In the genomic region with DNA sequence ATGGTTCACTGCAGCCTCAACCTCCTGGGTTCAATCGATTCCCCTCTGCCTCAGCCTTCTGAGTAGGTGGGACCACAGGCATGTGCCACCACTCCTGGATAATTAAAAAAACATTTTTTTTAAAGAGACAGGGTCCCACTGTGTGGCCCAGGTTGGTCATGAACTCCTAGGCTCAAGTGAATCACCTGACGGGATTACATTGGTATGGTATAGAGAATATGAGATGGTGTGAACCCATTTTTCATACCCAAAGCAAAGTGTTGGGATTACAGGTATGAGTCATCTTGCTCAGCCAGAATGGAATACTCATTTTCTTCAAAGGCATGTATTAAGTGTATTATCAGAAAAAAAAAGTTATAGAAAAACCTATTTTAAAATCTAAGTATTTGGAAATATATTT, we compare ENCODE assay signal across 18 cellular contexts.
DNase-seq lines count a peak whose midpoint lies in the region; ATAC-seq, FAIRE-seq and TF ChIP-seq lines count a peak whose summit lies in the region.
"Had no signal": no experiment of that assay in that cellular context is flagged by ENCODE, and none has a peak within 500 bp of the region (broad histone marks: within the 10 kb centered on the region; RNA-seq: fewer than 3 reads in every experiment).

No MANE protein-coding gene starts in this region.

- H3K27me3 ChIP-seq in IMR-90 (ENCODE audit: control insufficient read depth, insufficient read depth, low read length) (no peaks in the 10 kb centered on the region), K562 (ENCODE audit: control insufficient read depth in 2 of 2, insufficient read depth in 2 of 2, low read length in 2 of 2) (no peaks in the 10 kb centered on the region), uterus (no peaks in the 10 kb centered on the region), colonic mucosa (no peaks in the 10 kb centered on the region)
- H3K27me3 ChIP-seq: BLaER1 treated with 17β-estradiol and CSF1 and Interleukin-3, amounts not matched to agents 10 nM and 100 nM had no signal

- H3K9me3 ChIP-seq in IMR-90 (ENCODE audit: control insufficient read depth, insufficient read depth, low read length) (no peaks in the 10 kb centered on the region), K562 (replicated peaks; ENCODE audit: control insufficient read depth, insufficient read depth, low read depth, low read length) (no peaks in the 10 kb centered on the region), uterus (no peaks in the 10 kb centered on the region), colonic mucosa (no peaks in the 10 kb centered on the region)
- H3K9me3 ChIP-seq: BLaER1 treated with 17β-estradiol and CSF1 and Interleukin-3, amounts not matched to agents 10 nM and 100 nM; HAP-1 had no signal

- H3K9ac ChIP-seq in IMR-90 (ENCODE audit: low read depth, low read length) (no peak overlapping the region), K562 (ENCODE audit: insufficient read depth in 1 of 2, low read depth in 2 of 2, low read length in 2 of 2) (no peak overlapping the region), colonic mucosa (ENCODE audit: low read depth in 2 of 2, low read length in 2 of 2) (no peak overlapping the region)
- H3K9ac ChIP-seq: BLaER1 treated with 17β-estradiol and CSF1 and Interleukin-3, amounts not matched to agents 10 nM and 100 nM had no signal

- no CpG with 5 or more reads among the region's 2 CpGs for WGBS in IMR-90 (ENCODE audit: extremely low coverage in 2 of 2, insufficient read length in 1 of 2), 2 experiments
- WGBS in K562 (ENCODE audit: insufficient coverage, low coverage, missing lambda C conversion rate) = 80% methylated on average over 2 of the region's 2 CpGs

- no peak overlapping the region for H2AK9ac ChIP-seq in IMR-90 (replicated peaks; ENCODE audit: low read depth, low read length, poor library complexity)

- TF ChIP-seq EP300 in K562 (IDR thresholded peaks at IDR 0.05; ENCODE audit: low read length) = no peak

- no peak for TF ChIP-seq POLR2A in IMR-90 (IDR thresholded peaks at IDR 0.05; ENCODE audit: low read depth, low read length)
- TF ChIP-seq POLR2A in K562 (conservative IDR thresholded peaks at IDR 0.05) = no peak
- TF ChIP-seq POLR2A in uterus (IDR thresholded peaks at IDR 0.05) = no peak

- no peak for ATAC-seq in IMR-90 (ENCODE audit: low read depth)
- peak; percentile 61 for ATAC-seq in K562
- ATAC-seq in GM18520 (IDR thresholded peaks at IDR 0.05; ENCODE audit: unreplicated experiment) = no peak
- ATAC-seq: CD8-positive, alpha-beta T cell had no signal

- H3K27ac ChIP-seq in IMR-90 (ENCODE audit: insufficient read depth, low read length) (no peak overlapping the region), K562 (ENCODE audit: extremely low read depth, low read depth, low read length) (no peak overlapping the region), uterus (no peak overlapping the region), colonic mucosa (no peak overlapping the region)
- H3K27ac ChIP-seq: BLaER1 treated with 17β-estradiol and CSF1 and Interleukin-3, amounts not matched to agents 10 nM and 100 nM; HL-60 had no signal

- H3K56ac ChIP-seq in IMR-90 (ENCODE audit: extremely low read depth, insufficient read depth, low read length) = no peak overlapping the region

- H3K14ac ChIP-seq in IMR-90 (replicated peaks; ENCODE audit: low read depth, low read length) = no peak overlapping the region

- CTCF ChIA-PET in IMR-90 (lab: Yijun Ruan, JAX) = no interaction called here
- CTCF ChIA-PET in K562 (lab: Yijun Ruan, JAX; ENCODE audit: low intra/inter-chr PET ratio) = no interaction called here

- DNase-seq in ELR (ENCODE audit: low read depth) = peak; percentile 16
- peak; percentile 8 for DNase-seq in IMR-90
- no peak for DNase-seq in K562 (ENCODE audit: extremely low read depth in 1 of 4, low spot score in 3 of 4)
- DNase-seq in frontal cortex (ENCODE audit: low spot score in 2 of 2) = no peak
- DNase-seq in uterus = no peak
- no peak for DNase-seq in colonic mucosa
- DNase-seq: Calu3; CD8-positive, alpha-beta T cell; DMS79 treated with DMSO at 0.1 percent for 48 hours; EL; KBM-7 had no signal

- no peak overlapping the region for H4K5ac ChIP-seq in IMR-90 (ENCODE audit: low read depth, low read length)

- H3K9me1 ChIP-seq in IMR-90 (ENCODE audit: insufficient read depth, low read length) (no peaks in the 10 kb centered on the region), K562 (ENCODE audit: control insufficient read depth, insufficient read depth, low read length) (no peaks in the 10 kb centered on the region)

- H4K91ac ChIP-seq in IMR-90 (ENCODE audit: insufficient read depth, low read depth, low read length) = no peak overlapping the region

- POLR2A ChIA-PET in IMR-90 (lab: Charles Lee; ENCODE audit: unreplicated experiment) = no interaction called here
- POLR2A ChIA-PET in K562 (lab: Yijun Ruan, JAX) = no interaction called here

- FAIRE-seq in K562 (lab: Jason Lieb, UNC) = no peak
- FAIRE-seq in frontal cortex (lab: Jason Lieb, UNC) = peak; percentile 42
- FAIRE-seq: GM12892, GM18507, H1 had no signal

- H3K79me2 ChIP-seq in K562 (ENCODE audit: control insufficient read depth, insufficient read depth, low read length) = no peaks in the 10 kb centered on the region

- H3K4me3 ChIP-seq in IMR-90 (ENCODE audit: insufficient read depth, low read depth, low read length) (no peak overlapping the region), K562 (no peak overlapping the region), uterus (no peak overlapping the region), colonic mucosa (no peak overlapping the region)
- H3K4me3 ChIP-seq: BLaER1 treated with 17β-estradiol and CSF1 and Interleukin-3, amounts not matched to agents 10 nM and 100 nM; HAP-1 had no signal

- intact Hi-C loops in IMR-90 (cut with micrococcal nuclease) (no loop called here), K562 (cut with micrococcal nuclease) (no loop called here), uterus (cut with DNase I; ENCODE audit: low total_unique reads) (no loop called here), colonic mucosa (cut with DNase I) (no loop called here)

- no peak overlapping the region for H2BK120ac ChIP-seq in IMR-90 (ENCODE audit: low read depth, low read length)

- in situ Hi-C loops in IMR-90 (cut with MboI; ENCODE audit: low sequenced_read_pairs) = no loop called here
- in situ Hi-C loops in K562 (cut with MboI) = no loop called here

- H2BK5ac ChIP-seq in IMR-90 (ENCODE audit: low read depth, low read length, poor library complexity, severe bottlenecking) = no peak overlapping the region

- H3K18ac ChIP-seq in IMR-90 (ENCODE audit: low read depth, low read length) = no peak overlapping the region

- BruUV-seq in IMR-90 (replicated peaks; lab: Mats Ljungman, UMichigan) = no TSS peak
- no TSS peak for BruUV-seq in K562 (replicated peaks; lab: Mats Ljungman, UMichigan)

- H3K36me3 ChIP-seq in IMR-90 (ENCODE audit: control insufficient read depth, insufficient read depth, low read length) (peaks cover 2% of the 10 kb centered on the region; the same call in 1 of the 2 replicates), K562 (ENCODE audit: control insufficient read depth, insufficient read depth, low read length) (peaks cover 2% of the 10 kb centered on the region; the same call in 1 of the 3 replicates), uterus (no peaks in the 10 kb centered on the region), colonic mucosa (no peaks in the 10 kb centered on the region)
- H3K36me3 ChIP-seq: BLaER1 treated with 17β-estradiol and CSF1 and Interleukin-3, amounts not matched to agents 10 nM and 100 nM; HAP-1 had no signal

- TF ChIP-seq CTCF in IMR-90 (conservative IDR thresholded peaks at IDR 0.05; ENCODE audit: low read depth, low read length) (no peak), K562 (IDR thresholded peaks at IDR 0.05 in 2 of 3, conservative IDR thresholded peaks at IDR 0.05 in 1 of 3; ENCODE audit: insufficient read depth in 2 of 3, low read depth in 1 of 3, low read length in 3 of 3) (no peak), uterus (IDR thresholded peaks at IDR 0.05) (no peak), colonic mucosa (IDR thresholded peaks at IDR 0.05) (no peak)

- H2BK20ac ChIP-seq in IMR-90 (ENCODE audit: low read depth, low read length) = no peak overlapping the region

- H2AFZ ChIP-seq in IMR-90 (replicated peaks; ENCODE audit: low read length, poor library complexity) (no peak overlapping the region), K562 (ENCODE audit: low read depth, low read length) (no peak overlapping the region)

- TF ChIP-seq RAD21 in IMR-90 (IDR thresholded peaks at IDR 0.05; ENCODE audit: low read length) = no peak
- TF ChIP-seq RAD21 in K562 (CRISPR knock-in tag; conservative IDR thresholded peaks at IDR 0.05 in 1 of 2, IDR thresholded peaks at IDR 0.05 in 1 of 2) = no peak

- H4K8ac ChIP-seq in IMR-90 (ENCODE audit: low read depth in 2 of 2, low read length in 2 of 2) = no peak overlapping the region

- H2AK5ac ChIP-seq in IMR-90 (ENCODE audit: low read depth, low read length) = no peak overlapping the region

- dilution Hi-C loops in IMR-90 (cut with HindIII; ENCODE audit: low sequenced_read_pairs, unreplicated experiment) = no loop called here

- no peaks in the 10 kb centered on the region for H3K79me1 ChIP-seq in IMR-90 (ENCODE audit: low read depth in 1 of 2, low read length in 2 of 2)

- no peaks in the 10 kb centered on the region for H3K4me1 ChIP-seq in IMR-90 (ENCODE audit: control insufficient read depth, insufficient read depth, low read length)
- peaks cover 0 to 4% of the 10 kb centered on the region in 2 experiments; a peak in 1 of 5 replicates for H3K4me1 ChIP-seq in K562 (replicated peaks in 1 of 2; ENCODE audit: control insufficient read depth in 2 of 2, insufficient read depth in 2 of 2, low read length in 2 of 2)
- no peaks in the 10 kb centered on the region for H3K4me1 ChIP-seq in uterus
- H3K4me1 ChIP-seq in colonic mucosa = no peaks in the 10 kb centered on the region
- H3K4me1 ChIP-seq: BLaER1 treated with 17β-estradiol and CSF1 and Interleukin-3, amounts not matched to agents 10 nM and 100 nM; HAP-1 had no signal

- H2BK15ac ChIP-seq in IMR-90 (ENCODE audit: low read depth, low read length) = no peak overlapping the region

- H4K20me1 ChIP-seq in IMR-90 (ENCODE audit: insufficient read depth, low read length) (no peaks in the 10 kb centered on the region), K562 (replicated peaks; ENCODE audit: control insufficient read depth, insufficient read depth, low read length) (no peaks in the 10 kb centered on the region)
- H4K20me1 ChIP-seq: BLaER1 treated with 17β-estradiol and CSF1 and Interleukin-3, amounts not matched to agents 10 nM and 100 nM had no signal

- H3K4me2 ChIP-seq in IMR-90 (ENCODE audit: low read depth, low read length) (no peak overlapping the region), K562 (ENCODE audit: insufficient read depth, low read length) (no peak overlapping the region)
- H3K4me2 ChIP-seq: BLaER1 treated with 17β-estradiol and CSF1 and Interleukin-3, amounts not matched to agents 10 nM and 100 nM had no signal

- H3K23ac ChIP-seq in IMR-90 (ENCODE audit: low read depth, low read length) = no peak overlapping the region

- no peak overlapping the region for H3K4ac ChIP-seq in IMR-90 (ENCODE audit: low read depth, low read length)

TF ChIP-seq in IMR-90, 13 proteins besides CTCF, POLR2A, EP300 and RAD21 (continues in another document):
- peak; percentile 30; the same call in 1 of the 2 replicates for TF ChIP-seq FOS (IDR thresholded peaks at IDR 0.05; ENCODE audit: low read depth, low read length)

TF ChIP-seq in K562, 482 proteins besides CTCF, POLR2A, EP300 and RAD21 (continues in another document):
- TF ChIP-seq ZNF24 (IDR thresholded peaks at IDR 0.05) = no peak

Comparison
In these comparisons a context has a peak if more than half of its experiments do, and no peak if none do; other contexts are left out.
1. DNase-seq: peak in ELR (single experiment) and IMR-90 (single experiment); none in K562 (0 of 4), frontal cortex (0 of 2), uterus (0 of 2) and colonic mucosa (single experiment).